1 cellular context compared by ENCODE assay signal in the genomic region with DNA sequence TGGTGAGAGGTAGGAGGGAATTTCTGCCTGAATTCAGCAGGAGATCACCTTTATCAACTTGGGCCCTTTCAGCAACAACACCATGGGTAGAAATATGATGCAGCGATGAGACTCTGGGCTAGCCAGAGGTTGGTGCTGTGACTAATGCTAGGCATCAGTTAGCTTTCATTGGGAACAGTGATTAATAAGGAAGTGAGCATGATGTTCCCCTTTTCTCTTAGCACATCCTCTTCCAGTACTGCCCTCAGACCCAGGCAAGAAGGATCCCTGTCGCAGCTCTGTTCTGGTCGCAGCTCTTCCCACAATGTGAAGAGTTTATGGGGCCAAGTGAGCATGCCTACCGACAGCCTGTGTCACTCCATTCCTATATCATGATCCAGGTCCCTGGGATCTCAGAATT.
TF ChIP-seq lines count a peak whose summit lies in the region.

No MANE protein-coding gene starts in this region.

TF ChIP-seq in HepG2, 621 proteins besides CTCF, POLR2A, EP300 and RAD21 (continued from another document):
- no peak for TF ChIP-seq TMF1 (CRISPR knock-in tag; IDR thresholded peaks at IDR 0.05; ENCODE audit: low read depth)
- no peak for TF ChIP-seq ATF7 (IDR thresholded peaks at IDR 0.05)
- no peak for TF ChIP-seq ATF7 (CRISPR knock-in tag; IDR thresholded peaks at IDR 0.05)
- TF ChIP-seq ZNF430 (CRISPR knock-in tag; IDR thresholded peaks at IDR 0.05): no peak
- TF ChIP-seq ELF3 (CRISPR knock-in tag; IDR thresholded peaks at IDR 0.05): no peak
- TF ChIP-seq HDAC1 (CRISPR knock-in tag; IDR thresholded peaks at IDR 0.05): no peak
- TF ChIP-seq JUNB (CRISPR knock-in tag; IDR thresholded peaks at IDR 0.05; ENCODE audit: borderline replicate concordance): no peak
- TF ChIP-seq, protein P1, sequence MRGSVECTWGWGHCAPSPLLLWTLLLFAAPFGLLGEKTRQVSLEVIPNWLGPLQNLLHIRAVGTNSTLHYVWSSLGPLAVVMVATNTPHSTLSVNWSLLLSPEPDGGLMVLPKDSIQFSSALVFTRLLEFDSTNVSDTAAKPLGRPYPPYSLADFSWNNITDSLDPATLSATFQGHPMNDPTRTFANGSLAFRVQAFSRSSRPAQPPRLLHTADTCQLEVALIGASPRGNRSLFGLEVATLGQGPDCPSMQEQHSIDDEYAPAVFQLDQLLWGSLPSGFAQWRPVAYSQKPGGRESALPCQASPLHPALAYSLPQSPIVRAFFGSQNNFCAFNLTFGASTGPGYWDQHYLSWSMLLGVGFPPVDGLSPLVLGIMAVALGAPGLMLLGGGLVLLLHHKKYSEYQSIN (CRISPR knock-in tag; IDR thresholded peaks at IDR 0.05; ENCODE audit: borderline replicate concordance): no peak
- TF ChIP-seq NCOA1 (CRISPR knock-in tag; IDR thresholded peaks at IDR 0.05): no peak
- no peak for TF ChIP-seq SP2 (CRISPR knock-in tag; IDR thresholded peaks at IDR 0.05)
- TF ChIP-seq SPEN (CRISPR knock-in tag; IDR thresholded peaks at IDR 0.05; ENCODE audit: low read depth): no peak
- no peak for TF ChIP-seq HOXD1 (CRISPR knock-in tag; IDR thresholded peaks at IDR 0.05)
TF ChIP-seq in HepG2: peak in this region for 0.
